Comparison of ENCODE assay signal across 26 cellular contexts in genomic region chr13:110590577-110590976, GRCh38. TPM values are rescaled to one million over a fixed set of nuclear protein-coding genes. Genes with fewer than 3 reads are reported as not detected.
DNase-seq lines count a peak whose midpoint lies in the region; ATAC-seq and TF ChIP-seq lines count a peak whose summit lies in the region.
"Had no signal": no experiment of that assay in that cellular context is flagged by ENCODE, and none has a peak within 500 bp of the region (broad histone marks: within the 10 kb centered on the region; RNA-seq: fewer than 3 reads in every experiment).

No MANE protein-coding gene starts in this region.

- no peak overlapping the region for H3K4me2 ChIP-seq in Loucy (ENCODE audit: low read depth, low read length, poor library complexity, severe bottlenecking)
- H3K4me2 ChIP-seq: KMS-11 had no signal

- H3K27me3 ChIP-seq in Loucy (ENCODE audit: insufficient read depth, low read length, poor library complexity, severe bottlenecking) (no peaks in the 10 kb centered on the region), left lung (no peaks in the 10 kb centered on the region), stomach (no peaks in the 10 kb centered on the region)
- H3K27me3 ChIP-seq: esophagus muscularis mucosa, gastrocnemius medialis, testis had no signal

- no peaks in the 10 kb centered on the region for H3K79me2 ChIP-seq in Loucy (ENCODE audit: insufficient read depth, low read length)

- 0 out of 2 replicates have a peak overlapping the region, but pooled peaks have one; percentile 50 for H2AFZ ChIP-seq in Loucy (ENCODE audit: low read length)

- H3K27me3 Mint-ChIP-seq in chondrocyte (ENCODE audit: low read depth) = no peaks in the 10 kb centered on the region
- H3K27me3 Mint-ChIP-seq: stimulated activated memory B cell treated with anti-CD40 and anti-IgM and Interleukin-4, amounts not matched to agents 10 μg/mL and 1 μg/mL and 100 μg/mL, for 72 hours had no signal

- H3K4me3 Mint-ChIP-seq in chondrocyte (ENCODE audit: unreplicated experiment) = no peak overlapping the region
- H3K4me3 Mint-ChIP-seq: activated CD4-positive, alpha-beta memory T cell treated with anti-CD3 and anti-CD28 coated beads for 36 hours; naive B cell; stimulated activated memory B cell treated with anti-CD40 and anti-IgM and Interleukin-4, amounts not matched to agents 10 μg/mL and 1 μg/mL and 100 μg/mL, for 72 hours; T-cell had no signal

- H3K27ac Mint-ChIP-seq in chondrocyte (ENCODE audit: unreplicated experiment) = peak overlapping the region; percentile 45
- H3K27ac Mint-ChIP-seq: naive B cell; stimulated activated memory B cell treated with anti-CD40 and anti-IgM and Interleukin-4, amounts not matched to agents 10 μg/mL and 1 μg/mL and 100 μg/mL, for 72 hours; T-cell had no signal

- H3K27ac ChIP-seq in left lung (no peak overlapping the region), stomach (peak overlapping the region; percentile 6 to 50 (median 42))
- H3K27ac ChIP-seq: esophagus muscularis mucosa, gastrocnemius medialis, KMS-11, SJSA1, testis had no signal

- no peaks in the 10 kb centered on the region for H3F3A ChIP-seq in Loucy (ENCODE audit: low read depth)

- H3K36me3 ChIP-seq in Loucy (ENCODE audit: insufficient read depth, low read length) (no peaks in the 10 kb centered on the region), left lung (no peaks in the 10 kb centered on the region), stomach (no peaks in the 10 kb centered on the region)
- H3K36me3 ChIP-seq: esophagus muscularis mucosa, gastrocnemius medialis, SJSA1 had no signal

- no peak for TF ChIP-seq CTCF in Loucy (conservative IDR thresholded peaks at IDR 0.05; ENCODE audit: low read length)
- TF ChIP-seq CTCF in chondrocyte (IDR thresholded peaks at IDR 0.05) = no peak
- no peak for TF ChIP-seq CTCF in left lung (IDR thresholded peaks at IDR 0.05)
- no peak for TF ChIP-seq CTCF in stomach (IDR thresholded peaks at IDR 0.05)

- H3K4me1 Mint-ChIP-seq in chondrocyte (ENCODE audit: low read depth) = peaks cover 24% of the 10 kb centered on the region
- H3K4me1 Mint-ChIP-seq: naive B cell had no signal

- no peak overlapping the region for H3K9ac ChIP-seq in Loucy (ENCODE audit: low read depth, low read length, poor library complexity, severe bottlenecking)
- H3K9ac ChIP-seq: KMS-11 had no signal

- H3K9me3 ChIP-seq in Loucy (ENCODE audit: insufficient read depth, low read depth, low read length) (no peaks in the 10 kb centered on the region), left lung (no peaks in the 10 kb centered on the region), stomach (no peaks in the 10 kb centered on the region)
- H3K9me3 ChIP-seq: esophagus muscularis mucosa, gastrocnemius medialis, SJSA1, testis had no signal

- ATAC-seq in left lung = peak; percentile 61
- no peak for ATAC-seq in GM19328 (IDR thresholded peaks at IDR 0.05; ENCODE audit: unreplicated experiment)
- ATAC-seq: gastrocnemius medialis; stimulated activated memory B cell treated with anti-CD40 and anti-IgM and Interleukin-4, amounts not matched to agents 10 μg/mL and 1 μg/mL and 100 μg/mL, for 72 hours; T-cell had no signal

- H3K9me3 Mint-ChIP-seq in chondrocyte (ENCODE audit: low read depth) = no peaks in the 10 kb centered on the region
- H3K9me3 Mint-ChIP-seq: activated CD4-positive, alpha-beta memory T cell treated with anti-CD3 and anti-CD28 coated beads for 36 hours; naive B cell; stimulated activated memory B cell treated with anti-CD40 and anti-IgM and Interleukin-4, amounts not matched to agents 10 μg/mL and 1 μg/mL and 100 μg/mL, for 72 hours; T-cell had no signal

- H3K36me3 Mint-ChIP-seq in chondrocyte (ENCODE audit: low read depth) = no peaks in the 10 kb centered on the region
- H3K36me3 Mint-ChIP-seq: activated CD4-positive, alpha-beta memory T cell treated with anti-CD3 and anti-CD28 coated beads for 36 hours; naive B cell; stimulated activated memory B cell treated with anti-CD40 and anti-IgM and Interleukin-4, amounts not matched to agents 10 μg/mL and 1 μg/mL and 100 μg/mL, for 72 hours; T-cell had no signal

- no peaks in the 10 kb centered on the region for H3K9me2 ChIP-seq in Loucy (replicated peaks; ENCODE audit: low read depth, low read length)

- 23 to 68% (median 39%) methylated on average over 6 of the region's 6 CpGs for WGBS in stomach, 5 donors

- TF ChIP-seq EP300 in stomach (IDR thresholded peaks at IDR 0.05) = no peak

- intact Hi-C loops in left lung (cut with DNase I) = loop anchor here in 1 of 2 donors (10.0 kb wide), 1 partner anchor 224 kb away; no protein-coding TSS in a partner anchor
- intact Hi-C loops in stomach (cut with DNase I; ENCODE audit: low total_unique reads) = loop anchor here (10.0 kb wide), 1 partner anchor 224 kb away; no protein-coding TSS in a partner anchor

- H4K20me1 ChIP-seq in Loucy (ENCODE audit: insufficient read depth, low read length, poor library complexity, severe bottlenecking) = no peaks in the 10 kb centered on the region

- no peak overlapping the region for H3K4me3 ChIP-seq in Loucy (ENCODE audit: low read length, poor library complexity, severe bottlenecking)
- H3K4me3 ChIP-seq in left lung = no peak overlapping the region
- no peak overlapping the region for H3K4me3 ChIP-seq in stomach
- H3K4me3 ChIP-seq: esophagus muscularis mucosa, gastrocnemius medialis, SJSA1, testis had no signal

- DNase-seq in chondrocyte (ENCODE audit: low spot score) = no peak
- no peak for DNase-seq in left lung
- DNase-seq in stomach = peak; percentile 81
- DNase-seq in stimulated activated CD4-positive, alpha-beta T cell treated with anti-CD3 and anti-CD28 coated beads, Interleukin-1b, Interleukin-23, amount 100 ng/mL, for 48 hours = no peak
- DNase-seq in stimulated activated naive CD4-positive, alpha-beta T cell (lab: John Stamatoyannopoulos, UW) = no peak
- DNase-seq: activated CD4-positive, alpha-beta memory T cell treated with anti-CD3 and anti-CD28 coated beads for 36 hours; activated gamma-delta T cell; activated T-cell treated with anti-CD3 and anti-CD28 coated beads for 4 hours; effector CD4-positive, alpha-beta T cell; gastrocnemius medialis; hippocampal formation; naive B cell; NCI-H1048; NCI-H1694 treated with DMSO at 0.1 percent for 48 hours; NCI-H2171 treated with DMSO at 0.1 percent for 48 hours; NCI-H526; occipital lobe; stimulated activated CD4-positive, alpha-beta T cell treated with anti-CD3 and anti-CD28 coated beads, Interleukin-4, amount 100 ng/mL, for 1 hour; T-cell; testis had no signal

- H3K4me1 ChIP-seq in Loucy (ENCODE audit: insufficient read depth, low read length, poor library complexity, severe bottlenecking) (no peaks in the 10 kb centered on the region), left lung (peaks cover 0 to 6% of the 10 kb centered on the region in 2 donors), stomach (peaks cover 0 to 13% (median 8%) of the 10 kb centered on the region in 4 donors)
- H3K4me1 ChIP-seq: gastrocnemius medialis, SJSA1, testis had no signal

- no peak for TF ChIP-seq POLR2A in stomach (IDR thresholded peaks at IDR 0.05)

RNA-seq across cellular contexts. Expression of gene NAXD, which starts 24.8 kb away (rescaled TPM):
- total RNA-seq in chondrocyte (23.5 to 28.4 TPM (median 27.1 TPM) in 3 replicates), left lung (10 to 100 TPM; 25.3 to 35.5 TPM), stomach (10 to 100 TPM; 25.7 to 50.7 (median 34.4) TPM)
- polyA plus RNA-seq in stomach = 10 to 100 TPM; 38.4 to 44.7 (median 41.4) TPM

RNA-seq across cellular contexts. Expression of gene RAB20, which starts 29.1 kb away (rescaled TPM):
- 3.6 to 7.8 TPM (median 6.3 TPM) in 3 replicates for total RNA-seq in chondrocyte
- 10 to 100 TPM; 36.2 to 42.4 TPM for total RNA-seq in left lung
- total RNA-seq in stomach = 10 to 100 TPM; 11.7 to 44.6 (median 20.0) TPM
- 10 to 100 TPM; 25.5 to 41.8 (median 36.0) TPM for polyA plus RNA-seq in stomach

Comparison
In these comparisons a context has a peak if more than half of its experiments do, and no peak if none do; other contexts are left out.
1. H3K27ac ChIP-seq: peak in stomach (5 of 5); none in left lung (0 of 2).